In the genomic region with DNA sequence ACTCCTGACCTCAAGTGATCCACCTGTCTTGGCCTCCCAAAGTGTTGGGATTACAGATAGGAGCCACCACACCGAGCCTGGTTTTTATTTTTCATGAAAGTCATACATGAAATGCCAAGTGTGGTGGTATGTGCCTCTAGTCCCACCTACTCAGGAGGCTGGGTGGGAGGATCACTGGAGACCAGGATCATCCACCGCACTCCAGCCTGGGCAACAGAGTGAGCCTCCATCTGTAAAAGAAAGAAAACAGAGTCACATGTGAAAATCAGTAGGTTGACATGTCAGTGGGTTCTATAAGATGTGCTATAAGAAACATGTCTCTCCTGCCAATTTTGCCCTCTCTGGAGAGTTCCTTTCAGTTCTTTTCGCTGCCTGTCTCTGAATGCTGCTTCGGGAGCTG, we compare ENCODE assay signal across 18 cellular contexts.
"Had no signal": no experiment of that assay in that cellular context is flagged by ENCODE, and none has a peak within 500 bp of the region (broad histone marks: within the 10 kb centered on the region; RNA-seq: fewer than 3 reads in every experiment).

No MANE protein-coding gene starts in this region.

- H3K4me3 Mint-ChIP-seq: activated CD4-positive, alpha-beta memory T cell treated with anti-CD3 and anti-CD28 coated beads for 36 hours; activated CD4-positive, alpha-beta T cell treated with anti-CD3 and anti-CD28 coated beads for 36 hours; activated T-cell treated with anti-CD3 and anti-CD28 coated beads, Interleukin-2, amount 50 U/mL, for 24 hours; central memory CD8-positive, alpha-beta T cell; memory B cell; natural killer cell had no signal

- H3K27ac ChIP-seq: left lung, neutrophil, parathyroid adenoma had no signal

- DNase-seq: activated CD4-positive, alpha-beta memory T cell treated with anti-CD3 and anti-CD28 coated beads for 36 hours; activated CD4-positive, alpha-beta T cell treated with anti-CD3 and anti-CD28 coated beads for 36 hours; activated effector memory CD4-positive, alpha-beta T cell treated with Interleukin-2 at 50 U/mL for 16 hours; activated naive CD4-positive, alpha-beta T cell treated with anti-CD3 and anti-CD28 coated beads, Interleukin-2, amount 50 U/mL, for 16 hours; activated T-cell treated with anti-CD3 and anti-CD28 coated beads, Interleukin-2, amount 50 U/mL, for 24 hours; erythroblast; natural killer cell; retina; stimulated activated CD4-positive, alpha-beta T cell treated with anti-CD3 and anti-CD28 coated beads, Interleukin-4, amount 100 ng/mL, for 4 hours; stimulated activated CD8-positive, alpha-beta memory T cell treated with anti-CD3 and anti-CD28 coated beads, Interleukin-4, amount 100 ng/mL, for 48 hours; stimulated activated naive CD4-positive, alpha-beta T cell treated with Interleukin-2 at 50 U/mL for 16 hours; substantia nigra; transverse colon had no signal

- H3K27ac Mint-ChIP-seq: activated CD4-positive, alpha-beta memory T cell treated with anti-CD3 and anti-CD28 coated beads for 36 hours; activated CD4-positive, alpha-beta T cell treated with anti-CD3 and anti-CD28 coated beads for 36 hours; activated T-cell treated with anti-CD3 and anti-CD28 coated beads, Interleukin-2, amount 50 U/mL, for 24 hours; memory B cell had no signal

- H3K4me3 ChIP-seq: left lung, transverse colon had no signal

- H3K27me3 ChIP-seq: left lung, neutrophil, transverse colon had no signal

- H3K27me3 Mint-ChIP-seq: activated CD4-positive, alpha-beta memory T cell treated with anti-CD3 and anti-CD28 coated beads for 36 hours; activated CD4-positive, alpha-beta T cell treated with anti-CD3 and anti-CD28 coated beads for 36 hours; activated T-cell treated with anti-CD3 and anti-CD28 coated beads, Interleukin-2, amount 50 U/mL, for 24 hours; central memory CD8-positive, alpha-beta T cell; memory B cell had no signal

- H3K36me3 ChIP-seq: transverse colon had no signal

- H3K9ac ChIP-seq: parathyroid adenoma had no signal

- H3K36me3 Mint-ChIP-seq: natural killer cell had no signal

- H2AFZ ChIP-seq: parathyroid adenoma had no signal

- ATAC-seq: activated CD4-positive, alpha-beta T cell treated with anti-CD3 and anti-CD28 coated beads for 36 hours; left lung; natural killer cell had no signal

- H3K9me3 ChIP-seq: left lung, neutrophil, transverse colon had no signal
